8 cellular contexts compared by ENCODE assay signal in the genomic region with DNA sequence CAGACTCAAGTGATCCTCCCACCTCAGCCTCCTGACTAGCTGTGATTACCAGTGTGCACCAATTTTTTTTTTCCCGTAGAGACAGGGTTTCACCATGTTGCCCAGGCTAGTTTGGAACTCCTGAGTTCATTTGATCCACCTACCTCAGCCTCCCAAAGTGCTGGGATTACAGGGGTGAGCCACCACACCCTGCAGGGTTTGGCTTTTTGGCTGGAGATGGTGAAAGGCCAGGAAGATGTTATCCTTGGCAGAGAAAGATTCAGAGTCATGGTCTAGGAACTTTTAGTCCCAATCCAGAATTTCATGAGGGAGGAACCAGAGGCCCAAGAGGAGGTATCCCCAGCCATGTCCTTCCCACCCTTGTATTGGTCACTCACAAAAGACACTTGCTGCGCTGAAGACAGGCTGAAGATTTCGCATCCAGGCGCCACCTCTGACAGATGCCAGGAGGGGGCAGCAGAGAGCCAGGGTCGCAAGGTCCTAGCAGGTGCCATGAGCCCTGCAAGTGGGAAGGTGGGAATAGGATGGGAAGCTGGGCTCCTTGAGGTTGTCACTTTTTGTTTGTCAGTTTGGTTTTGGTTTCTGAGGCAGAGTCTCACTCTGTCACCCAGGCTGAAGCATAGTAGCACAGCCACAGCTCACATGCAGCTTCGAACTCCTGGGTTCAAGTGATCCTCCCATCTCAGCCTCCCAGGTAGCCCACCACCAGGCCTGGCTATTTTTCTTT. TPM values are rescaled to one million over a fixed set of nuclear protein-coding genes. Genes with fewer than 3 reads are reported as not detected.
DNase-seq lines count a peak whose midpoint lies in the region; ATAC-seq and TF ChIP-seq lines count a peak whose summit lies in the region.
"Not testable (repeated sequence)": the region's sequence is repeated elsewhere in the genome, so short reads cannot be mapped to it uniquely, and the experiment has no call there.

No MANE protein-coding gene starts in this region.

- DNase-seq in EL (peak; percentile 69), HT-29 (ENCODE audit: low spot score) (peak; percentile 95), NCI-H526 treated with DMSO at 0.1 percent for 48 hours (lab: John Stamatoyannopoulos, UW) (peak; percentile 67), astrocyte of the spinal cord (ENCODE audit: low read depth, low spot score) (peak; percentile 69), left cardiac atrium (peak; percentile 83), pons (ENCODE audit: low spot score) (peak; percentile 80), superior temporal gyrus (ENCODE audit: extremely low spot score) (peak; percentile 91)
- DNase-seq in activated CD4-positive, CD25-positive, alpha-beta regulatory T cell (lab: John Stamatoyannopoulos, UW), result peak; percentile 39 to 83 (median 72)

- intact Hi-C loops in left cardiac atrium (cut with DNase I), result loop anchor here in 1 of 2 donors (5.0 kb wide), 1 partner anchor 195 kb away; no protein-coding TSS in a partner anchor

- ATAC-seq in left cardiac atrium, result peak; percentile 91 to 96

- H3K4me3 ChIP-seq in astrocyte of the spinal cord (ENCODE audit: low read depth, low read length), result not testable (repeated sequence)

- in situ Hi-C loops in astrocyte of the spinal cord (cut with HindIII; ENCODE audit: low sequenced_read_pairs), result not testable (repeated sequence)

- peak; percentile 97 for TF ChIP-seq CTCF in astrocyte of the spinal cord (IDR thresholded peaks at IDR 0.05; ENCODE audit: low read depth, low read length)

RNA-seq across cellular contexts. Expression of gene SNTA1, which starts 13.5 kb away (rescaled TPM):
- 0.42 and 1.2 TPM in 2 replicates for total RNA-seq in HT-29 (2014; rRNA removed; shearing (Covaris generic))
- total RNA-seq in left cardiac atrium, result 100 to 1,000 TPM; 134 to 148 TPM

RNA-seq across cellular contexts. Expression of gene CBFA2T2, which starts 32.8 kb away (rescaled TPM):
- 9.6 and 10.2 TPM in 2 replicates for total RNA-seq in HT-29 (2014; rRNA removed; shearing (Covaris generic))
- total RNA-seq in left cardiac atrium, result 10 to 100 TPM in 1 of 2 donors, 1 to 10 TPM in 1; 8.3 to 10.7 TPM

RNA-seq across cellular contexts. Expression of gene CDK5RAP1, which starts 55.8 kb away (rescaled TPM):
- 34.4 and 39.3 TPM in 2 replicates for total RNA-seq in HT-29 (2014; rRNA removed; shearing (Covaris generic))
- 10 to 100 TPM; 19.4 to 25.0 TPM for total RNA-seq in left cardiac atrium

Comparison
In these comparisons a context has a peak if more than half of its experiments do, and no peak if none do; other contexts are left out.
1. RNA of gene SNTA1, which starts 13.5 kb away (total RNA-seq): 134 to 148 TPM in left cardiac atrium; 0.42 to 1.2 TPM in HT-29; every median in the first group is over 10 times any median in the second.
2. Peak in every context shown above with its lines, with median percentiles within 50 percentile points of each other: DNase-seq.